In the genomic region with DNA sequence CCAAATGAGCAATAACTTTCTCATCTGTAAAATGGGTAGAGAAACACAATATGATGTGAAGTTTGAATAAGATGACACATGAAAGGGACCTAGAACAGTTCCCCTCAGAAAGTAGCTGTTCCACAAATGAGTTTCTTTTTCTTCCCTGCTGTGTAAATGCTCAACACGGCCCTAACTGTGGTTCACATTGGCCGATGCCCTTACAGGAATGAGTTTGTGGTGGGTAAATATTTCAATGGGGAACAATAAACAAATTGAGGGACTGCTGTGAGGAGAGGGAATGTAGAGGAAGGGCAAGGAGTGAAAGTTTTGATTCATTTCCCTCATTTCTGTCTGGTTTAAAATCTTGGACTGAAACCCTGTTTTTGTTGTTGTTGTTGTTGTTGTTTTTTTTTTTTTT, we compare ENCODE assay signal across 25 cellular contexts. TPM values are rescaled to one million over a fixed set of nuclear protein-coding genes. Genes with fewer than 3 reads are reported as not detected.
DNase-seq lines count a peak whose midpoint lies in the region; ATAC-seq, FAIRE-seq and TF ChIP-seq lines count a peak whose summit lies in the region.
"Had no signal": no experiment of that assay in that cellular context is flagged by ENCODE, and none has a peak within 500 bp of the region (broad histone marks: within the 10 kb centered on the region; RNA-seq: fewer than 3 reads in every experiment).

No MANE protein-coding gene starts in this region.

- intact Hi-C loops in heart left ventricle (cut with DNase I) (loop anchor here in 1 of 10 donors (5.0 kb wide), 1 partner anchor 67 kb away; no protein-coding TSS in a partner anchor), kidney (cut with DNase I) (no loop called here)

- FAIRE-seq in HTR-8/SVneo (lab: Jason Lieb, UNC) (peak; percentile 36), kidney (lab: Jason Lieb, UNC) (peak; percentile 21)
- FAIRE-seq: A204.1, D721Med, GM12878, GM19239, H1 had no signal

- no peak for DNase-seq in heart left ventricle
- DNase-seq in right atrium auricular region (ENCODE audit: low spot score), result no peak
- no peak for DNase-seq in HTR-8/SVneo (ENCODE audit: insufficient read length, low spot score)
- no peak for DNase-seq in kidney
- no peak for DNase-seq in amniotic stem cell (lab: John Stamatoyannopoulos, UW)
- DNase-seq in NK-92 (lab: John Stamatoyannopoulos, UW; ENCODE audit: unreplicated experiment), result no peak
- DNase-seq: AML-193; BE2C; CD4-positive, alpha-beta T cell; CD8-positive, alpha-beta memory T cell; DMS 273 treated with DMSO at 0.1 percent for 48 hours; DMS79; EL; GDM1; GM23248; H7; HCEC 1CT had no signal

- TF ChIP-seq CTCF in heart left ventricle (IDR thresholded peaks at IDR 0.05) (no peak), right atrium auricular region (IDR thresholded peaks at IDR 0.05) (no peak), kidney (IDR thresholded peaks at IDR 0.05; ENCODE audit: borderline replicate concordance, extremely low read depth, insufficient read depth) (no peak)

- peaks cover 0 to 10% (median 0%) of the 10 kb centered on the region in 9 donors for H3K36me3 ChIP-seq in heart left ventricle
- no peaks in the 10 kb centered on the region for H3K36me3 ChIP-seq in right atrium auricular region
- no peaks in the 10 kb centered on the region for H3K36me3 ChIP-seq in kidney (ENCODE audit: control insufficient read depth in 1 of 2, insufficient read depth in 2 of 2, low read length in 2 of 2)
- H3K36me3 ChIP-seq: BE2C; BLaER1 treated with 17β-estradiol and CSF1 and Interleukin-3, amounts not matched to agents 10 nM and 100 nM had no signal

- no peak overlapping the region for H3K4me3 ChIP-seq in heart left ventricle
- H3K4me3 ChIP-seq in right atrium auricular region, result no peak overlapping the region
- no peak overlapping the region for H3K4me3 ChIP-seq in kidney (ENCODE audit: low read length in 2 of 2)
- H3K4me3 ChIP-seq: BLaER1 treated with 17β-estradiol and CSF1 and Interleukin-3, amounts not matched to agents 10 nM and 100 nM; GM12878; GM23248 had no signal

- 86 to 94% (median 90%) methylated on average over 2 of the region's 2 CpGs for WGBS in heart left ventricle, 4 donors

- no peak overlapping the region for H3K9ac ChIP-seq in kidney (ENCODE audit: low read length in 2 of 2)
- H3K9ac ChIP-seq: BLaER1 treated with 17β-estradiol and CSF1 and Interleukin-3, amounts not matched to agents 10 nM and 100 nM; GM23248 had no signal

- no peak for ATAC-seq in heart left ventricle
- ATAC-seq: GM12878 had no signal

- H3K27me3 ChIP-seq in heart left ventricle (no peaks in the 10 kb centered on the region), right atrium auricular region (no peaks in the 10 kb centered on the region)
- H3K27me3 ChIP-seq: BE2C; BLaER1 treated with 17β-estradiol and CSF1 and Interleukin-3, amounts not matched to agents 10 nM and 100 nM had no signal

- H3K4me1 ChIP-seq in heart left ventricle, result peaks cover 0 to 14% (median 0%) of the 10 kb centered on the region in 12 donors
- no peaks in the 10 kb centered on the region for H3K4me1 ChIP-seq in right atrium auricular region
- H3K4me1 ChIP-seq in kidney (ENCODE audit: control insufficient read depth in 1 of 2, insufficient read depth in 1 of 2, low read depth in 1 of 2, low read length in 2 of 2), result no peaks in the 10 kb centered on the region
- H3K4me1 ChIP-seq: BE2C; BLaER1 treated with 17β-estradiol and CSF1 and Interleukin-3, amounts not matched to agents 10 nM and 100 nM had no signal

- H3K27ac ChIP-seq in heart left ventricle, result peak overlapping the region in 8 of 12 donors; percentile 52 to 77 (median 63)
- no peak overlapping the region for H3K27ac ChIP-seq in right atrium auricular region
- no peak overlapping the region for H3K27ac ChIP-seq in kidney (ENCODE audit: low read depth in 2 of 2, low read length in 2 of 2)
- H3K27ac ChIP-seq: 22Rv1; BLaER1 treated with 17β-estradiol and CSF1 and Interleukin-3, amounts not matched to agents 10 nM and 100 nM; GM23248 had no signal

- H3K9me3 ChIP-seq in heart left ventricle (peaks cover 0 to 10% (median 6%) of the 10 kb centered on the region in 12 donors), right atrium auricular region (peaks cover 0 to 10% of the 10 kb centered on the region in 2 donors), kidney (ENCODE audit: control insufficient read depth in 1 of 2, low read length in 2 of 2) (no peaks in the 10 kb centered on the region)
- H3K9me3 ChIP-seq: BE2C had no signal

- TF ChIP-seq POLR2A in heart left ventricle (IDR thresholded peaks at IDR 0.05), result no peak

RNA-seq across cellular contexts. Expression of a gene that starts 12.8 kb away (rescaled TPM):
- 100 to 1,000 TPM in 3 of 9 donors, 10 to 100 TPM in 6; 14.1 to 151 (median 77.0) TPM for total RNA-seq in heart left ventricle
- polyA plus RNA-seq in heart left ventricle, result 1 to 10 TPM; 3.2 to 7.2 TPM
- 100 to 1,000 TPM in 1 of 2 donors, 10 to 100 TPM in 1; 54.4 to 178 TPM for total RNA-seq in right atrium auricular region
- 46.2 TPM for total RNA-seq in kidney
- 5.2 TPM for polyA plus RNA-seq in kidney (ENCODE audit: insufficient read depth, low read depth, low replicate concordance)
- total RNA-seq: CD4-positive, alpha-beta T cell; CD8-positive, alpha-beta memory T cell; GM23248; H1; H7 had no signal
- polyA plus RNA-seq: CD14-positive monocyte; CD8-positive, alpha-beta memory T cell; GM12878; GM23248; H1 had no signal

Comparison
In these comparisons a context has a peak if more than half of its experiments do, and no peak if none do; other contexts are left out.
1. H3K27ac ChIP-seq: peak in heart left ventricle (8 of 12); none in right atrium auricular region (0 of 2) and kidney (0 of 2).